1 cellular context compared by ENCODE assay signal in genomic region chr3:52845157-52845556, GRCh38.
TF ChIP-seq lines count a peak whose summit lies in the region.

No MANE protein-coding gene starts in this region.

TF ChIP-seq in HepG2, 621 proteins besides CTCF, POLR2A, EP300 and RAD21 (continued from another document and continues in another):
- TF ChIP-seq, protein P1, sequence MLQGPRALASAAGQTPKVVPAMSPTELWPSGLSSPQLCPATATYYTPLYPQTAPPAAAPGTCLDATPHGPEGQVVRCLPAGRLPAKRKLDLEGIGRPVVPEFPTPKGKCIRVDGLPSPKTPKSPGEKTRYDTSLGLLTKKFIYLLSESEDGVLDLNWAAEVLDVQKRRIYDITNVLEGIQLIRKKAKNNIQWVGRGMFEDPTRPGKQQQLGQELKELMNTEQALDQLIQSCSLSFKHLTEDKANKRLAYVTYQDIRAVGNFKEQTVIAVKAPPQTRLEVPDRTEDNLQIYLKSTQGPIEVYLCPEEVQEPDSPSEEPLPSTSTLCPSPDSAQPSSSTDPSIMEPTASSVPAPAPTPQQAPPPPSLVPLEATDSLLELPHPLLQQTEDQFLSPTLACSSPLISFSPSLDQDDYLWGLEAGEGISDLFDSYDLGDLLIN (CRISPR knock-in tag; IDR thresholded peaks at IDR 0.05; ENCODE audit: borderline replicate concordance), result no peak
- TF ChIP-seq KLF13 (CRISPR knock-in tag; IDR thresholded peaks at IDR 0.05) (no peak), CEBPB (IDR thresholded peaks at IDR 0.05; ENCODE audit: borderline replicate concordance, low read depth, low read length) (peak; percentile 86), ZNF407 (CRISPR knock-in tag; IDR thresholded peaks at IDR 0.05; ENCODE audit: not compliant biosample characterization) (no peak), MED8 (CRISPR knock-in tag; IDR thresholded peaks at IDR 0.05; ENCODE audit: insufficient replicate concordance) (no peak), ZBTB10 (CRISPR knock-in tag; IDR thresholded peaks at IDR 0.05; ENCODE audit: borderline replicate concordance) (no peak), FOXP4 (CRISPR knock-in tag; IDR thresholded peaks at IDR 0.05) (peak; percentile 54; the same call in 1 of the 2 replicates), FOXA3 (CRISPR knock-in tag; IDR thresholded peaks at IDR 0.05) (peak; percentile 89), FIP1L1 (IDR thresholded peaks at IDR 0.05; ENCODE audit: borderline replicate concordance, insufficient read depth, low read depth, low read length) (no peak), AGO2 (optimal IDR thresholded peaks at IDR 0.05; ENCODE audit: low read depth, low read length) (no peak), ETV5 (CRISPR knock-in tag; IDR thresholded peaks at IDR 0.05; ENCODE audit: borderline replicate concordance) (no peak), CREBL2 (CRISPR knock-in tag; IDR thresholded peaks at IDR 0.05; ENCODE audit: borderline replicate concordance) (no peak), RAD51 (IDR thresholded peaks at IDR 0.05; ENCODE audit: borderline replicate concordance) (no peak), HNRNPK (IDR thresholded peaks at IDR 0.05; ENCODE audit: low read depth, low read length, poor library complexity, severe bottlenecking) (no peak), MEF2D (CRISPR knock-in tag; IDR thresholded peaks at IDR 0.05) (peak; percentile 53; the same call in 1 of the 2 replicates), ZNF296 (CRISPR knock-in tag; conservative IDR thresholded peaks at IDR 0.05) (no peak), PAF1 (CRISPR knock-in tag; IDR thresholded peaks at IDR 0.05) (no peak), ATF7 (IDR thresholded peaks at IDR 0.05) (no peak), ATF7 (CRISPR knock-in tag; IDR thresholded peaks at IDR 0.05) (no peak), SOX13 (IDR thresholded peaks at IDR 0.05) (0 out of 2 replicates have a peak, but pooled peaks have one; percentile 39), SOX13 (CRISPR knock-in tag; conservative IDR thresholded peaks at IDR 0.05 in 1 of 2, IDR thresholded peaks at IDR 0.05 in 1 of 2) (peak in 1 of 2 experiments; percentile 91; a peak in 2 of 4 replicates), ZNF207 (IDR thresholded peaks at IDR 0.05; ENCODE audit: borderline replicate concordance) (no peak), ZNF558 (CRISPR knock-in tag; IDR thresholded peaks at IDR 0.05; ENCODE audit: borderline replicate concordance) (no peak), THAP11 (CRISPR knock-in tag; IDR thresholded peaks at IDR 0.05) (0 out of 2 replicates have a peak, but pooled peaks have one; percentile 32), ZNF292 (CRISPR knock-in tag; IDR thresholded peaks at IDR 0.05; ENCODE audit: borderline replicate concordance, low read depth) (0 out of 2 replicates have a peak, but pooled peaks have one; percentile 28), ZNF510 (CRISPR knock-in tag; IDR thresholded peaks at IDR 0.05; ENCODE audit: low read depth) (no peak), MAZ (IDR thresholded peaks at IDR 0.05; ENCODE audit: borderline replicate concordance, low read depth, low read length) (no peak), MAZ (CRISPR knock-in tag; IDR thresholded peaks at IDR 0.05; ENCODE audit: low read depth) (no peak), ESRRA (CRISPR knock-in tag; IDR thresholded peaks at IDR 0.05; ENCODE audit: low read depth) (no peak), ZBTB3 (CRISPR knock-in tag; IDR thresholded peaks at IDR 0.05; ENCODE audit: borderline replicate concordance, low read depth) (peak; percentile 98), ZNF629 (CRISPR knock-in tag; conservative IDR thresholded peaks at IDR 0.05) (no peak), RBFOX2 (IDR thresholded peaks at IDR 0.05; ENCODE audit: low read depth, low read length) (no peak), ZBTB2 (CRISPR knock-in tag; IDR thresholded peaks at IDR 0.05; ENCODE audit: low read depth) (no peak), TOPORS (CRISPR knock-in tag; IDR thresholded peaks at IDR 0.05) (no peak), ZNF878 (CRISPR knock-in tag; IDR thresholded peaks at IDR 0.05) (no peak), NFKB2 (CRISPR knock-in tag; IDR thresholded peaks at IDR 0.05; ENCODE audit: borderline replicate concordance) (no peak), ZMYM2 (CRISPR knock-in tag; IDR thresholded peaks at IDR 0.05) (no peak)
- TF ChIP-seq, protein P2, sequence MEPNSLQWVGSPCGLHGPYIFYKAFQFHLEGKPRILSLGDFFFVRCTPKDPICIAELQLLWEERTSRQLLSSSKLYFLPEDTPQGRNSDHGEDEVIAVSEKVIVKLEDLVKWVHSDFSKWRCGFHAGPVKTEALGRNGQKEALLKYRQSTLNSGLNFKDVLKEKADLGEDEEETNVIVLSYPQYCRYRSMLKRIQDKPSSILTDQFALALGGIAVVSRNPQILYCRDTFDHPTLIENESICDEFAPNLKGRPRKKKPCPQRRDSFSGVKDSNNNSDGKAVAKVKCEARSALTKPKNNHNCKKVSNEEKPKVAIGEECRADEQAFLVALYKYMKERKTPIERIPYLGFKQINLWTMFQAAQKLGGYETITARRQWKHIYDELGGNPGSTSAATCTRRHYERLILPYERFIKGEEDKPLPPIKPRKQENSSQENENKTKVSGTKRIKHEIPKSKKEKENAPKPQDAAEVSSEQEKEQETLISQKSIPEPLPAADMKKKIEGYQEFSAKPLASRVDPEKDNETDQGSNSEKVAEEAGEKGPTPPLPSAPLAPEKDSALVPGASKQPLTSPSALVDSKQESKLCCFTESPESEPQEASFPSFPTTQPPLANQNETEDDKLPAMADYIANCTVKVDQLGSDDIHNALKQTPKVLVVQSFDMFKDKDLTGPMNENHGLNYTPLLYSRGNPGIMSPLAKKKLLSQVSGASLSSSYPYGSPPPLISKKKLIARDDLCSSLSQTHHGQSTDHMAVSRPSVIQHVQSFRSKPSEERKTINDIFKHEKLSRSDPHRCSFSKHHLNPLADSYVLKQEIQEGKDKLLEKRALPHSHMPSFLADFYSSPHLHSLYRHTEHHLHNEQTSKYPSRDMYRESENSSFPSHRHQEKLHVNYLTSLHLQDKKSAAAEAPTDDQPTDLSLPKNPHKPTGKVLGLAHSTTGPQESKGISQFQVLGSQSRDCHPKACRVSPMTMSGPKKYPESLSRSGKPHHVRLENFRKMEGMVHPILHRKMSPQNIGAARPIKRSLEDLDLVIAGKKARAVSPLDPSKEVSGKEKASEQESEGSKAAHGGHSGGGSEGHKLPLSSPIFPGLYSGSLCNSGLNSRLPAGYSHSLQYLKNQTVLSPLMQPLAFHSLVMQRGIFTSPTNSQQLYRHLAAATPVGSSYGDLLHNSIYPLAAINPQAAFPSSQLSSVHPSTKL (CRISPR knock-in tag; IDR thresholded peaks at IDR 0.05), result peak; percentile 49; the same call in 1 of the 2 replicates
- TF ChIP-seq, protein P3, sequence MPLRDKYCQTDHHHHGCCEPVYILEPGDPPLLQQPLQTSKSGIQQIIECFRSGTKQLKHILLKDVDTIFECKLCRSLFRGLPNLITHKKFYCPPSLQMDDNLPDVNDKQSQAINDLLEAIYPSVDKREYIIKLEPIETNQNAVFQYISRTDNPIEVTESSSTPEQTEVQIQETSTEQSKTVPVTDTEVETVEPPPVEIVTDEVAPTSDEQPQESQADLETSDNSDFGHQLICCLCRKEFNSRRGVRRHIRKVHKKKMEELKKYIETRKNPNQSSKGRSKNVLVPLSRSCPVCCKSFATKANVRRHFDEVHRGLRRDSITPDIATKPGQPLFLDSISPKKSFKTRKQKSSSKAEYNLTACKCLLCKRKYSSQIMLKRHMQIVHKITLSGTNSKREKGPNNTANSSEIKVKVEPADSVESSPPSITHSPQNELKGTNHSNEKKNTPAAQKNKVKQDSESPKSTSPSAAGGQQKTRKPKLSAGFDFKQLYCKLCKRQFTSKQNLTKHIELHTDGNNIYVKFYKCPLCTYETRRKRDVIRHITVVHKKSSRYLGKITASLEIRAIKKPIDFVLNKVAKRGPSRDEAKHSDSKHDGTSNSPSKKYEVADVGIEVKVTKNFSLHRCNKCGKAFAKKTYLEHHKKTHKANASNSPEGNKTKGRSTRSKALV (CRISPR knock-in tag; IDR thresholded peaks at IDR 0.05), result no peak
